ENCODE assay signal across 25 cellular contexts in genomic region chr18:35089382-35089781, GRCh38. TPM values are rescaled to one million over a fixed set of nuclear protein-coding genes. Genes with fewer than 3 reads are reported as not detected.
A peak's percentile ranks its signal among the peaks of the same experiment; 100 is the strongest.
DNase-seq lines count a peak whose midpoint lies in the region; ATAC-seq and TF ChIP-seq lines count a peak whose summit lies in the region.
"Had no signal": no experiment of that assay in that cellular context is flagged by ENCODE, and none has a peak within 500 bp of the region (broad histone marks: within the 10 kb centered on the region; RNA-seq: fewer than 3 reads in every experiment).

No MANE protein-coding gene starts in this region.

- no peak for ATAC-seq in central memory CD8-positive, alpha-beta T cell (replicated peaks; ENCODE audit: extremely low read depth, poor library complexity, severe bottlenecking)
- ATAC-seq in HG03025 (IDR thresholded peaks at IDR 0.05; ENCODE audit: low FRiP score, unreplicated experiment): no peak
- ATAC-seq: activated CD8-positive, alpha-beta T cell treated with anti-CD3 and anti-CD28 coated beads for 36 hours; GM12878; upper lobe of right lung had no signal

- no peaks in the 10 kb centered on the region for H3K9me3 Mint-ChIP-seq in central memory CD8-positive, alpha-beta T cell
- H3K9me3 Mint-ChIP-seq in osteocyte (ENCODE audit: unreplicated experiment): peaks cover 5% of the 10 kb centered on the region
- H3K9me3 Mint-ChIP-seq in activated CD4-positive, alpha-beta memory T cell treated with anti-CD3 and anti-CD28 coated beads, Interleukin-2, amount 10 ng/mL, durations not matched to agents 7 days and 5 days: no peaks in the 10 kb centered on the region
- H3K9me3 Mint-ChIP-seq: activated CD8-positive, alpha-beta T cell treated with anti-CD3 and anti-CD28 coated beads for 36 hours; activated naive CD4-positive, alpha-beta T cell treated with anti-CD3 and anti-CD28 coated beads, Interleukin-2, amount 10 ng/mL, durations not matched to agents 7 days and 5 days; naive B cell had no signal

- CTCF ChIA-PET in activated CD4-positive, alpha-beta memory T cell treated with anti-CD3 and anti-CD28 coated beads, Interleukin-2, amount 10 ng/mL, durations not matched to agents 7 days and 5 days (lab: Charles Lee): no interaction called here

- no peaks in the 10 kb centered on the region for H3K27me3 Mint-ChIP-seq in central memory CD8-positive, alpha-beta T cell
- no peaks in the 10 kb centered on the region for H3K27me3 Mint-ChIP-seq in osteocyte (ENCODE audit: unreplicated experiment)
- no peaks in the 10 kb centered on the region for H3K27me3 Mint-ChIP-seq in activated CD4-positive, alpha-beta memory T cell treated with anti-CD3 and anti-CD28 coated beads, Interleukin-2, amount 10 ng/mL, durations not matched to agents 7 days and 5 days
- H3K27me3 Mint-ChIP-seq: activated CD8-positive, alpha-beta T cell treated with anti-CD3 and anti-CD28 coated beads for 36 hours; activated naive CD4-positive, alpha-beta T cell treated with anti-CD3 and anti-CD28 coated beads, Interleukin-2, amount 10 ng/mL, durations not matched to agents 7 days and 5 days; naive B cell had no signal

- POLR2A ChIA-PET in activated CD4-positive, alpha-beta memory T cell treated with anti-CD3 and anti-CD28 coated beads, Interleukin-2, amount 10 ng/mL, durations not matched to agents 7 days and 5 days (lab: Charles Lee): no interaction called here

- DNase-seq in ELR (ENCODE audit: low read depth): peak; percentile 64
- DNase-seq in LHCN-M2 (ENCODE audit: low read depth): peak; percentile 65
- DNase-seq in central memory CD8-positive, alpha-beta T cell (ENCODE audit: low spot score in 2 of 2): no peak
- DNase-seq in osteocyte (ENCODE audit: extremely low spot score, unreplicated experiment): no peak
- no peak for DNase-seq in SKM-1 (lab: John Stamatoyannopoulos, UW; ENCODE audit: unreplicated experiment)
- no peak for DNase-seq in activated CD4-positive, alpha-beta memory T cell treated with anti-CD3 and anti-CD28 coated beads, Interleukin-2, amount 10 ng/mL, durations not matched to agents 7 days and 5 days
- DNase-seq: activated CD8-positive, alpha-beta memory T cell treated with anti-CD3 and anti-CD28 coated beads, Interleukin-2, amount 50 U/mL, for 48 hours; activated CD8-positive, alpha-beta T cell treated with anti-CD3 and anti-CD28 coated beads for 36 hours; activated naive CD4-positive, alpha-beta T cell treated with anti-CD3 and anti-CD28 coated beads, Interleukin-2, amount 10 ng/mL, durations not matched to agents 7 days and 5 days; adrenal gland; DND-41; effector CD8-positive, alpha-beta T cell; KG1; MM.1S; naive B cell; NCI-H1930; NCI-H526 treated with DMSO at 0.1 percent for 48 hours; NK-92 treated with Interleukin-12 subunit alpha and Interleukin-12 subunit beta, amount 100 ng/mL, for 24 hours; occipital lobe; SHP77; stimulated activated naive CD4-positive, alpha-beta T cell treated with Interleukin-2 at 50 U/mL for 16 hours; upper lobe of right lung had no signal

- H3K36me3 Mint-ChIP-seq in central memory CD8-positive, alpha-beta T cell (ENCODE audit: insufficient read depth): peaks cover 14% of the 10 kb centered on the region
- H3K36me3 Mint-ChIP-seq in osteocyte (ENCODE audit: unreplicated experiment): peaks cover 6% of the 10 kb centered on the region
- no peaks in the 10 kb centered on the region for H3K36me3 Mint-ChIP-seq in activated CD4-positive, alpha-beta memory T cell treated with anti-CD3 and anti-CD28 coated beads, Interleukin-2, amount 10 ng/mL, durations not matched to agents 7 days and 5 days (ENCODE audit: low read depth)
- H3K36me3 Mint-ChIP-seq: activated naive CD4-positive, alpha-beta T cell treated with anti-CD3 and anti-CD28 coated beads, Interleukin-2, amount 10 ng/mL, durations not matched to agents 7 days and 5 days; mesothelial cell of epicardium had no signal

- peaks cover 50% of the 10 kb centered on the region for H3K4me1 Mint-ChIP-seq in central memory CD8-positive, alpha-beta T cell
- H3K4me1 Mint-ChIP-seq in osteocyte (ENCODE audit: unreplicated experiment): peaks cover 33% of the 10 kb centered on the region
- no peaks in the 10 kb centered on the region for H3K4me1 Mint-ChIP-seq in activated CD4-positive, alpha-beta memory T cell treated with anti-CD3 and anti-CD28 coated beads, Interleukin-2, amount 10 ng/mL, durations not matched to agents 7 days and 5 days
- H3K4me1 Mint-ChIP-seq: activated naive CD4-positive, alpha-beta T cell treated with anti-CD3 and anti-CD28 coated beads, Interleukin-2, amount 10 ng/mL, durations not matched to agents 7 days and 5 days had no signal

- no peak overlapping the region for H3K4me3 Mint-ChIP-seq in central memory CD8-positive, alpha-beta T cell
- H3K4me3 Mint-ChIP-seq in osteocyte (ENCODE audit: unreplicated experiment): no peak overlapping the region
- H3K4me3 Mint-ChIP-seq in activated CD4-positive, alpha-beta memory T cell treated with anti-CD3 and anti-CD28 coated beads, Interleukin-2, amount 10 ng/mL, durations not matched to agents 7 days and 5 days: no peak overlapping the region
- H3K4me3 Mint-ChIP-seq: activated CD8-positive, alpha-beta T cell treated with anti-CD3 and anti-CD28 coated beads for 36 hours; activated naive CD4-positive, alpha-beta T cell treated with anti-CD3 and anti-CD28 coated beads, Interleukin-2, amount 10 ng/mL, durations not matched to agents 7 days and 5 days; mesothelial cell of epicardium; naive B cell had no signal

- H3K27ac Mint-ChIP-seq in central memory CD8-positive, alpha-beta T cell (ENCODE audit: low read depth): peak overlapping the region; percentile 23
- H3K27ac Mint-ChIP-seq in osteocyte (ENCODE audit: unreplicated experiment): peak overlapping the region; percentile 5
- H3K27ac Mint-ChIP-seq in activated CD4-positive, alpha-beta memory T cell treated with anti-CD3 and anti-CD28 coated beads, Interleukin-2, amount 10 ng/mL, durations not matched to agents 7 days and 5 days: no peak overlapping the region
- H3K27ac Mint-ChIP-seq: activated CD8-positive, alpha-beta T cell treated with anti-CD3 and anti-CD28 coated beads for 36 hours; activated naive CD4-positive, alpha-beta T cell treated with anti-CD3 and anti-CD28 coated beads, Interleukin-2, amount 10 ng/mL, durations not matched to agents 7 days and 5 days; mesothelial cell of epicardium had no signal

- no peak for TF ChIP-seq CTCF in osteocyte (IDR thresholded peaks at IDR 0.05)

RNA-seq across cellular contexts. Expression of gene MAPRE2, which starts 48.2 kb away (rescaled TPM):
- total RNA-seq in LHCN-M2 (2014; rRNA removed) (23.0 and 33.9 TPM in 2 replicates), osteocyte (49.8 and 50.0 TPM in 2 replicates)
- polyA plus RNA-seq in LHCN-M2 (2012): 18.0 TPM
- total RNA-seq in activated CD4-positive, alpha-beta memory T cell treated with anti-CD3 and anti-CD28 coated beads, Interleukin-2, amount 10 ng/mL, durations not matched to agents 7 days and 5 days: 10 to 100 TPM; 39.2 to 45.2 TPM

Comparison
In these comparisons a context has a peak if more than half of its experiments do, and no peak if none do; other contexts are left out.
1. DNase-seq: peak in ELR (single experiment) and LHCN-M2 (single experiment); none in central memory CD8-positive, alpha-beta T cell (0 of 2), osteocyte (single experiment), SKM-1 (single experiment) and activated CD4-positive, alpha-beta memory T cell treated with anti-CD3 and anti-CD28 coated beads, Interleukin-2, amount 10 ng/mL, durations not matched to agents 7 days and 5 days (single experiment).